10 cellular contexts compared by ENCODE assay signal in genomic region chr1:37901191-37901892, GRCh38. TPM values are rescaled to one million over a fixed set of nuclear protein-coding genes. Genes with fewer than 3 reads are reported as not detected.
DNase-seq lines count a peak whose midpoint lies in the region; ATAC-seq and TF ChIP-seq lines count a peak whose summit lies in the region.
"Had no signal": no experiment of that assay in that cellular context is flagged by ENCODE, and none has a peak within 500 bp of the region (broad histone marks: within the 10 kb centered on the region; RNA-seq: fewer than 3 reads in every experiment).

No MANE protein-coding gene starts in this region.

- ATAC-seq in GM19397 (IDR thresholded peaks at IDR 0.05; ENCODE audit: unreplicated experiment) = peak; percentile 53
- peak; percentile 57 for ATAC-seq in HG03175 (IDR thresholded peaks at IDR 0.05; ENCODE audit: unreplicated experiment)
- no peak for ATAC-seq in GM18519 (IDR thresholded peaks at IDR 0.05; ENCODE audit: low FRiP score, unreplicated experiment)

- no peak for TF ChIP-seq CTCF in GM10266 (IDR thresholded peaks at IDR 0.05; ENCODE audit: control insufficient read depth, insufficient read depth, low read depth, missing control alignments)
- TF ChIP-seq CTCF in chondrocyte (IDR thresholded peaks at IDR 0.05) = no peak

- H3K9me3 Mint-ChIP-seq in chondrocyte (ENCODE audit: low read depth) = no peaks in the 10 kb centered on the region

- peak; percentile 40 for DNase-seq in GM10266 (ENCODE audit: extremely low spot score)
- DNase-seq in chondrocyte (ENCODE audit: low spot score) = no peak
- DNase-seq in NCI-H345 (lab: John Stamatoyannopoulos, UW) = no peak
- DNase-seq in stimulated activated CD4-positive, alpha-beta T cell treated with anti-CD3 and anti-CD28 coated beads, Interleukin-15, amount 100 ng/mL, for 24 hours = no peak
- DNase-seq in EL = no peak
- DNase-seq: foreskin melanocyte had no signal

- H3K27me3 Mint-ChIP-seq in chondrocyte (ENCODE audit: low read depth) = no peaks in the 10 kb centered on the region
- H3K27me3 Mint-ChIP-seq: brain had no signal

- peaks cover 9% of the 10 kb centered on the region for H3K36me3 Mint-ChIP-seq in chondrocyte (ENCODE audit: low read depth)

- H3K4me3 Mint-ChIP-seq in chondrocyte (ENCODE audit: unreplicated experiment) = no peak overlapping the region
- H3K4me3 Mint-ChIP-seq: brain had no signal

- peak overlapping the region; percentile 33 for H3K27ac Mint-ChIP-seq in chondrocyte (ENCODE audit: unreplicated experiment)
- H3K27ac Mint-ChIP-seq: brain had no signal

- peaks cover 14% of the 10 kb centered on the region for H3K4me1 Mint-ChIP-seq in chondrocyte (ENCODE audit: low read depth)
- H3K4me1 Mint-ChIP-seq: brain had no signal

RNA-seq across cellular contexts. Expression of gene MTF1, which starts 42.0 kb away (rescaled TPM):
- total RNA-seq in chondrocyte = 14.8 to 17.3 TPM (median 17.2 TPM) in 3 replicates

RNA-seq across cellular contexts. Expression of gene INPP5B, which starts 45.5 kb away (rescaled TPM):
- 18.7 to 21.2 TPM (median 20.6 TPM) in 3 replicates for total RNA-seq in chondrocyte
